18 cellular contexts compared by ENCODE assay signal in the genomic region with DNA sequence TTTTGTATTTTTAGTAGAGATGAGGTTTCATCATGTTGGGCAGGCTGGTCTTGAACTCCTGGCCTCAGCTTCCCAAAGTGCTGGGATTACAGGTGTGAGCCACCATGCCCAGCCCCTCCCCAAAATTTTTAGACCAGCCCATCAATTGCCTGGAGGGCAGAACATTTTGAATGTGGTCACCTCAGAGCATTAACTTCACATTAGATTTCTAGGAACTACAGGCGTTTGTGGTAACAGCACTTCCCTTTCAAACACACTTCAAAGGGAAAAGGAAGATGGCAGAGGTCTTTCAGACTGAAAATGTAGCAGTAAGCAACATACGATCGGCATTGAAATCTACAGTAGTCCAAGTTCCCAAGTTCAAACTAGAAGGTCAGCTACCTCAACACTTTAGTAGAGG. TPM values are rescaled to one million over a fixed set of nuclear protein-coding genes. Genes with fewer than 3 reads are reported as not detected.
DNase-seq lines count a peak whose midpoint lies in the region; ATAC-seq and TF ChIP-seq lines count a peak whose summit lies in the region.
"Had no signal": no experiment of that assay in that cellular context is flagged by ENCODE, and none has a peak within 500 bp of the region (broad histone marks: within the 10 kb centered on the region; RNA-seq: fewer than 3 reads in every experiment).

No MANE protein-coding gene starts in this region.

- no peak overlapping the region for H2AFZ ChIP-seq in DND-41 (ENCODE audit: low read depth, low read length)

- no peak for TF ChIP-seq CTCF in DND-41 (IDR thresholded peaks at IDR 0.05; ENCODE audit: borderline replicate concordance, extremely low read depth, low read length, poor library complexity, severe bottlenecking)

- H3K4me1 ChIP-seq in DND-41 (ENCODE audit: insufficient read depth, low read length), result peaks cover 18% of the 10 kb centered on the region
- H3K4me1 ChIP-seq: esophagus muscularis mucosa had no signal

- DNase-seq in AML-193 (lab: John Stamatoyannopoulos, UW) (peak; percentile 78 to 81), DND-41 (peak; percentile 89), SKM-1 (lab: John Stamatoyannopoulos, UW; ENCODE audit: unreplicated experiment) (peak; percentile 13), NCI-H187 treated with DMSO at 0.1 percent for 48 hours (lab: John Stamatoyannopoulos, UW) (no peak)
- DNase-seq in activated naive CD4-positive, alpha-beta T cell treated with anti-CD3 and anti-CD28 coated beads, Interleukin-2, amount 50 U/mL, for 72 hours (ENCODE audit: low spot score in 2 of 2), result no peak
- DNase-seq in stimulated activated CD4-positive, alpha-beta T cell treated with anti-CD3 and anti-CD28 coated beads, Interleukin-4, amount 100 ng/mL, for 24 hours, result no peak
- DNase-seq: dorsolateral prefrontal cortex; HFFc6; islet precursor cell; mesenchymal stem cell; NCI-H446 treated with DMSO at 0.1 percent for 48 hours; right cardiac atrium; stimulated activated CD4-positive, alpha-beta T cell treated with anti-CD3 and anti-CD28 coated beads, Interleukin-1b, Interleukin-23, amount 100 ng/mL, for 48 hours; WERI-Rb-1 had no signal

- H3K27me3 ChIP-seq in DND-41 (ENCODE audit: insufficient read depth, low read length, poor library complexity), result no peaks in the 10 kb centered on the region
- H3K27me3 ChIP-seq: dorsolateral prefrontal cortex, esophagus muscularis mucosa had no signal

- peak; percentile 93 for ATAC-seq in DND-41 (ENCODE audit: insufficient read depth, low read depth)
- ATAC-seq in activated naive CD4-positive, alpha-beta T cell treated with anti-CD3 and anti-CD28 coated beads, Interleukin-2, amount 50 U/mL, for 72 hours, result peak in 1 of 2 donors; percentile 37
- ATAC-seq in HG03460 (IDR thresholded peaks at IDR 0.05; ENCODE audit: unreplicated experiment), result no peak
- no peak for ATAC-seq in SK-N-SH treated with all-trans-retinoic acid at 6 μM for 48 hours
- ATAC-seq: K562, right cardiac atrium had no signal

- no peaks in the 10 kb centered on the region for H4K20me1 ChIP-seq in DND-41 (ENCODE audit: insufficient read depth, low read length)

- H3K4me2 ChIP-seq in DND-41 (ENCODE audit: insufficient read depth, low read length), result peak overlapping the region; percentile 47

- H3K27ac Mint-ChIP-seq in activated naive CD4-positive, alpha-beta T cell treated with anti-CD3 and anti-CD28 coated beads, Interleukin-2, amount 50 U/mL, for 72 hours, result peak overlapping the region; percentile 40 to 49
- H3K27ac Mint-ChIP-seq: HFFc6 had no signal

- H3K36me3 Mint-ChIP-seq in activated naive CD4-positive, alpha-beta T cell treated with anti-CD3 and anti-CD28 coated beads, Interleukin-2, amount 50 U/mL, for 72 hours, result no peaks in the 10 kb centered on the region

- H3K9me3 Mint-ChIP-seq in activated naive CD4-positive, alpha-beta T cell treated with anti-CD3 and anti-CD28 coated beads, Interleukin-2, amount 50 U/mL, for 72 hours, result no peaks in the 10 kb centered on the region
- H3K9me3 Mint-ChIP-seq: HFFc6 had no signal

- H3K9ac ChIP-seq in DND-41 (ENCODE audit: low read depth, low read length), result peak overlapping the region; percentile 14; the same call in 1 of the 2 replicates

- H3K9me3 ChIP-seq in DND-41 (ENCODE audit: insufficient read depth, low read length, severe bottlenecking), result no peaks in the 10 kb centered on the region
- H3K9me3 ChIP-seq: esophagus muscularis mucosa had no signal

- no peaks in the 10 kb centered on the region for H3K79me2 ChIP-seq in DND-41 (ENCODE audit: insufficient read depth, low read length)

- H3K27ac ChIP-seq in DND-41 (ENCODE audit: low read length), result peak overlapping the region; percentile 82
- H3K27ac ChIP-seq: dorsolateral prefrontal cortex, esophagus muscularis mucosa, WERI-Rb-1 had no signal

- H3K4me3 ChIP-seq in DND-41 (ENCODE audit: low read depth in 1 of 2, low read length in 2 of 2), result 0 out of 4 replicates have a peak overlapping the region, but pooled peaks of 1 of the 2 experiments have one; percentile 4
- H3K4me3 ChIP-seq: dorsolateral prefrontal cortex, esophagus muscularis mucosa, K562 had no signal

- peaks cover 27% of the 10 kb centered on the region for H3K36me3 ChIP-seq in DND-41 (ENCODE audit: insufficient read depth, low read length)
- H3K36me3 ChIP-seq: WERI-Rb-1 had no signal

TF ChIP-seq in SK-N-SH treated with all-trans-retinoic acid at 6 μM for 48 hours, 23 proteins besides CTCF, POLR2A, EP300 and RAD21:
- TF ChIP-seq, protein P1, sequence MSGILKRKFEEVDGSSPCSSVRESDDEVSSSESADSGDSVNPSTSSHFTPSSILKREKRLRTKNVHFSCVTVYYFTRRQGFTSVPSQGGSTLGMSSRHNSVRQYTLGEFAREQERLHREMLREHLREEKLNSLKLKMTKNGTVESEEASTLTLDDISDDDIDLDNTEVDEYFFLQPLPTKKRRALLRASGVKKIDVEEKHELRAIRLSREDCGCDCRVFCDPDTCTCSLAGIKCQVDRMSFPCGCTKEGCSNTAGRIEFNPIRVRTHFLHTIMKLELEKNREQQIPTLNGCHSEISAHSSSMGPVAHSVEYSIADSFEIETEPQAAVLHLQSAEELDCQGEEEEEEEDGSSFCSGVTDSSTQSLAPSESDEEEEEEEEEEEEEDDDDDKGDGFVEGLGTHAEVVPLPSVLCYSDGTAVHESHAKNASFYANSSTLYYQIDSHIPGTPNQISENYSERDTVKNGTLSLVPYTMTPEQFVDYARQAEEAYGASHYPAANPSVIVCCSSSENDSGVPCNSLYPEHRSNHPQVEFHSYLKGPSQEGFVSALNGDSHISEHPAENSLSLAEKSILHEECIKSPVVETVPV (CRISPR knock-in tag; IDR thresholded peaks at IDR 0.05), result no peak
- TF ChIP-seq BACH2 (CRISPR knock-in tag; IDR thresholded peaks at IDR 0.05; ENCODE audit: borderline replicate concordance), result no peak
- no peak for TF ChIP-seq PATZ1 (CRISPR knock-in tag; IDR thresholded peaks at IDR 0.05; ENCODE audit: borderline replicate concordance)
- TF ChIP-seq ZNF8 (CRISPR knock-in tag; IDR thresholded peaks at IDR 0.05), result no peak
- TF ChIP-seq ISL1 (CRISPR knock-in tag; IDR thresholded peaks at IDR 0.05), result no peak
- no peak for TF ChIP-seq GLIS3 (CRISPR knock-in tag; IDR thresholded peaks at IDR 0.05)
- TF ChIP-seq ARNTL (CRISPR knock-in tag; IDR thresholded peaks at IDR 0.05; ENCODE audit: borderline replicate concordance, low read depth), result no peak
- no peak for TF ChIP-seq ZNF565 (CRISPR knock-in tag; conservative IDR thresholded peaks at IDR 0.05; ENCODE audit: low read depth)
- TF ChIP-seq, protein P2, sequence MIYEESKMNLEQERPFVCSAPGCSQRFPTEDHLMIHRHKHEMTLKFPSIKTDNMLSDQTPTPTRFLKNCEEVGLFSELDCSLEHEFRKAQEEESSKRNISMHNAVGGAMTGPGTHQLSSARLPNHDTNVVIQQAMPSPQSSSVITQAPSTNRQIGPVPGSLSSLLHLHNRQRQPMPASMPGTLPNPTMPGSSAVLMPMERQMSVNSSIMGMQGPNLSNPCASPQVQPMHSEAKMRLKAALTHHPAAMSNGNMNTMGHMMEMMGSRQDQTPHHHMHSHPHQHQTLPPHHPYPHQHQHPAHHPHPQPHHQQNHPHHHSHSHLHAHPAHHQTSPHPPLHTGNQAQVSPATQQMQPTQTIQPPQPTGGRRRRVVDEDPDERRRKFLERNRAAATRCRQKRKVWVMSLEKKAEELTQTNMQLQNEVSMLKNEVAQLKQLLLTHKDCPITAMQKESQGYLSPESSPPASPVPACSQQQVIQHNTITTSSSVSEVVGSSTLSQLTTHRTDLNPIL (CRISPR knock-in tag; IDR thresholded peaks at IDR 0.05; ENCODE audit: low read depth), result no peak

RNA-seq across cellular contexts. Expression of gene SLA2, which starts 12.3 kb away (rescaled TPM):
- total RNA-seq in activated naive CD4-positive, alpha-beta T cell treated with anti-CD3 and anti-CD28 coated beads, Interleukin-2, amount 50 U/mL, for 72 hours, result 10 to 100 TPM; 33.7 to 66.8 TPM
- total RNA-seq: HFFc6 had no signal

RNA-seq across cellular contexts. Expression of gene RAB5IF, which starts 52.7 kb away (rescaled TPM):
- 100 to 1,000 TPM in 1 of 2 donors, 10 to 100 TPM in 1; 75.5 to 107 TPM for total RNA-seq in activated naive CD4-positive, alpha-beta T cell treated with anti-CD3 and anti-CD28 coated beads, Interleukin-2, amount 50 U/mL, for 72 hours

Comparison
In these comparisons a context has a peak if more than half of its experiments do, and no peak if none do; other contexts are left out.
1. DNase-seq: peak in AML-193 (2 of 2), DND-41 (single experiment) and SKM-1 (single experiment); none in activated naive CD4-positive, alpha-beta T cell treated with anti-CD3 and anti-CD28 coated beads, Interleukin-2, amount 50 U/mL, for 72 hours (0 of 2), stimulated activated CD4-positive, alpha-beta T cell treated with anti-CD3 and anti-CD28 coated beads, Interleukin-4, amount 100 ng/mL, for 24 hours (single experiment) and NCI-H187 treated with DMSO at 0.1 percent for 48 hours (single experiment).